19 cellular contexts compared by ENCODE assay signal in the genomic region with DNA sequence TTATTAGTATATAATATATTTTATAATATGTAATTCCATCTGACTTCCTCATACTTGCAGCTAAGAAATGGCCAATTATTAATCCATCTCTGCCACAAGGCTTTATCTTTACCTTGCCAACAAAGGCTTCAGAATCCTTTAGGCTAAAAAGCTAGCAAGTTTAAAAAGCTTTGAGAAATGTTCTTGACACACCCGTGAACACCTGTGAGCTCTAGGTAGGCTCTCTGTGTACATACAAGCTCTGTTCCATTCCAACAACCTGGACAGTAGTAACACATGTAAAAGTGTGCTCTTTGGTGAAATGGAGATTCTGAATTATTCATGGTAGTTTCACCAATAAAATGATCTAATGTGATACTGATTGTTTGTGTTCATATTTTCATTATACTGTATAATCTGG. TPM values are rescaled to one million over a fixed set of nuclear protein-coding genes. Genes with fewer than 3 reads are reported as not detected.
A peak's percentile ranks its signal among the peaks of the same experiment; 100 is the strongest.
DNase-seq lines count a peak whose midpoint lies in the region; ATAC-seq, FAIRE-seq and TF ChIP-seq lines count a peak whose summit lies in the region.
"Had no signal": no experiment of that assay in that cellular context is flagged by ENCODE, and none has a peak within 500 bp of the region (broad histone marks: within the 10 kb centered on the region; RNA-seq: fewer than 3 reads in every experiment).

No MANE protein-coding gene starts in this region.

- no peaks in the 10 kb centered on the region for H3K9me3 ChIP-seq in A549
- no peaks in the 10 kb centered on the region for H3K9me3 ChIP-seq in colonic mucosa
- no peaks in the 10 kb centered on the region for H3K9me3 ChIP-seq in left lung
- H3K9me3 ChIP-seq: BLaER1 had no signal

- WGBS in A549 (ENCODE audit: missing lambda C conversion rate) = 7% methylated on average over 1 of the region's 1 CpG

- no peak for TF ChIP-seq POLR2A in A549 (IDR thresholded peaks at IDR 0.05; ENCODE audit: low read length)

- H3K27me3 ChIP-seq in colonic mucosa (no peaks in the 10 kb centered on the region), left lung (no peaks in the 10 kb centered on the region)

- TF ChIP-seq CTCF in A549 (IDR thresholded peaks at IDR 0.05) = no peak
- no peak for TF ChIP-seq CTCF in colonic mucosa (IDR thresholded peaks at IDR 0.05)
- no peak for TF ChIP-seq CTCF in left lung (IDR thresholded peaks at IDR 0.05)

- no peak for DNase-seq in A549 (ENCODE audit: low read depth in 1 of 2, low spot score in 1 of 2)
- DNase-seq in colonic mucosa = no peak
- DNase-seq in left lung = no peak
- DNase-seq in renal cortical epithelial cell (ENCODE audit: low read depth) = peak; percentile 14
- no peak for DNase-seq in activated CD4-positive, alpha-beta T cell treated with anti-CD3 and anti-CD28 coated beads for 4 hours
- DNase-seq in DMS153 (lab: John Stamatoyannopoulos, UW) = no peak
- no peak for DNase-seq in stimulated activated naive CD4-positive, alpha-beta T cell treated with Interleukin-2 at 50 U/mL for 16 hours (lab: John Stamatoyannopoulos, UW)
- DNase-seq: CD4-positive, alpha-beta memory T cell; DMS53; DND-41; EL; GOT3; H7; HFFc6 had no signal

- POLR2A ChIA-PET in A549 (lab: Yijun Ruan, JAX) = no interaction called here

- ATAC-seq in A549 = no peak
- peak; percentile 36 for ATAC-seq in left lung
- ATAC-seq in GM18867 (IDR thresholded peaks at IDR 0.05; ENCODE audit: unreplicated experiment) = no peak
- ATAC-seq: GM12878, HCT116 had no signal

- CTCF ChIA-PET in A549 (lab: Yijun Ruan, JAX) = interaction anchor here (1.1 to 1.2 kb wide), 2 partner anchors 80 to 182 kb away, joined by 3 read pairs; no protein-coding TSS in a partner anchor

- peak overlapping the region; percentile 52 for H3K4me2 ChIP-seq in A549
- H3K4me2 ChIP-seq: BLaER1 had no signal

- no peak overlapping the region for H3K9ac ChIP-seq in colonic mucosa (ENCODE audit: low read depth in 2 of 2, low read length in 2 of 2)
- H3K9ac ChIP-seq: BLaER1 had no signal

- intact Hi-C loops in colonic mucosa (cut with DNase I) (no loop called here), left lung (cut with DNase I) (no loop called here)

- no peak overlapping the region for H3K4me3 ChIP-seq in A549
- H3K4me3 ChIP-seq in colonic mucosa = no peak overlapping the region
- no peak overlapping the region for H3K4me3 ChIP-seq in left lung
- H3K4me3 ChIP-seq: BLaER1, GM12878 had no signal

- H3K4me1 ChIP-seq in A549 (peaks cover 23% of the 10 kb centered on the region), colonic mucosa (no peaks in the 10 kb centered on the region), left lung (no peaks in the 10 kb centered on the region)
- H3K4me1 ChIP-seq: BLaER1 had no signal

- no peak for TF ChIP-seq RAD21 in A549 (conservative IDR thresholded peaks at IDR 0.05 in 1 of 2, IDR thresholded peaks at IDR 0.05 in 1 of 2)

- H3K27ac ChIP-seq in A549 = peak overlapping the region; percentile 70 to 73; a peak in 3 of 6 replicates
- peak overlapping the region; percentile 58 for H3K27ac ChIP-seq in colonic mucosa
- no peak overlapping the region for H3K27ac ChIP-seq in left lung
- H3K27ac ChIP-seq: 22Rv1, BLaER1 had no signal

- TF ChIP-seq EP300 in A549 (IDR thresholded peaks at IDR 0.05) = no peak

- no peak for FAIRE-seq in A549 (lab: Jason Lieb, UNC)
- FAIRE-seq: GM12878 had no signal

- no peaks in the 10 kb centered on the region for H3K36me3 ChIP-seq in colonic mucosa
- no peaks in the 10 kb centered on the region for H3K36me3 ChIP-seq in left lung
- H3K36me3 ChIP-seq: BLaER1 had no signal

TF ChIP-seq in A549, 52 proteins besides CTCF, POLR2A, EP300 and RAD21:
- no peak for TF ChIP-seq KDM1A (IDR thresholded peaks at IDR 0.05; ENCODE audit: low read depth)
- no peak for TF ChIP-seq CBX8 (IDR thresholded peaks at IDR 0.05)
- TF ChIP-seq JUNB (IDR thresholded peaks at IDR 0.05) = no peak
- no peak for TF ChIP-seq ZFP36 (IDR thresholded peaks at IDR 0.05; ENCODE audit: borderline replicate concordance, partially characterized antibody)
- TF ChIP-seq JUN (IDR thresholded peaks at IDR 0.05) = no peak
- no peak for TF ChIP-seq NFE2L2 (conservative IDR thresholded peaks at IDR 0.05; ENCODE audit: low read length)
- no peak for TF ChIP-seq NPAS2 (CRISPR knock-in tag; IDR thresholded peaks at IDR 0.05; ENCODE audit: borderline replicate concordance)
- no peak for TF ChIP-seq HOXA7 (CRISPR knock-in tag; IDR thresholded peaks at IDR 0.05)
- TF ChIP-seq, protein P1, sequence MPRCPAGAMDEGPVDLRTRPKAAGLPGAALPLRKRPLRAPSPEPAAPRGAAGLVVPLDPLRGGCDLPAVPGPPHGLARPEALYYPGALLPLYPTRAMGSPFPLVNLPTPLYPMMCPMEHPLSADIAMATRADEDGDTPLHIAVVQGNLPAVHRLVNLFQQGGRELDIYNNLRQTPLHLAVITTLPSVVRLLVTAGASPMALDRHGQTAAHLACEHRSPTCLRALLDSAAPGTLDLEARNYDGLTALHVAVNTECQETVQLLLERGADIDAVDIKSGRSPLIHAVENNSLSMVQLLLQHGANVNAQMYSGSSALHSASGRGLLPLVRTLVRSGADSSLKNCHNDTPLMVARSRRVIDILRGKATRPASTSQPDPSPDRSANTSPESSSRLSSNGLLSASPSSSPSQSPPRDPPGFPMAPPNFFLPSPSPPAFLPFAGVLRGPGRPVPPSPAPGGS (IDR thresholded peaks at IDR 0.05) = no peak
- TF ChIP-seq, protein P2, sequence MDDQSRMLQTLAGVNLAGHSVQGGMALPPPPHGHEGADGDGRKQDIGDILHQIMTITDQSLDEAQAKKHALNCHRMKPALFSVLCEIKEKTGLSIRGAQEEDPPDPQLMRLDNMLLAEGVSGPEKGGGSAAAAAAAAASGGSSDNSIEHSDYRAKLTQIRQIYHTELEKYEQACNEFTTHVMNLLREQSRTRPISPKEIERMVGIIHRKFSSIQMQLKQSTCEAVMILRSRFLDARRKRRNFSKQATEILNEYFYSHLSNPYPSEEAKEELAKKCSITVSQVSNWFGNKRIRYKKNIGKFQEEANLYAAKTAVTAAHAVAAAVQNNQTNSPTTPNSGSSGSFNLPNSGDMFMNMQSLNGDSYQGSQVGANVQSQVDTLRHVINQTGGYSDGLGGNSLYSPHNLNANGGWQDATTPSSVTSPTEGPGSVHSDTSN (IDR thresholded peaks at IDR 0.05) = no peak
- no peak for TF ChIP-seq FOXS1 (CRISPR knock-in tag; IDR thresholded peaks at IDR 0.05)
- no peak for TF ChIP-seq HOXB13 (CRISPR knock-in tag; IDR thresholded peaks at IDR 0.05; ENCODE audit: low read depth)
- no peak for TF ChIP-seq FOSL2 (IDR thresholded peaks at IDR 0.05)
- TF ChIP-seq FOSL2 (CRISPR knock-in tag; IDR thresholded peaks at IDR 0.05) = no peak
- no peak for TF ChIP-seq CHD4 (IDR thresholded peaks at IDR 0.05; ENCODE audit: borderline replicate concordance)

RNA-seq across cellular contexts. Expression of a gene that starts 49.7 kb away (rescaled TPM):
- polyA plus RNA-seq in A549 (2011; rRNA removed) (70.4 and 110 TPM in 2 replicates), A549 (2017; fragmentation: RNase III; extraction: RNeasy Plus Mini Kit Qiagen cat#74134 plus additional on column Dnase treatment) (30.7 to 32.6 TPM (median 31.8 TPM) in 3 replicates)
- 10.0 and 12.6 TPM in 2 replicates for polyA plus RNA-seq in A549 (2012; cell fraction: cytosol; rRNA removed)
- polyA plus RNA-seq in A549 (2012; cell fraction: nucleus; rRNA removed) = 10.8 and 15.3 TPM in 2 replicates
- polyA minus RNA-seq in A549 (2011; rRNA and poly(A)+ RNA removed) = 264 and 283 TPM in 2 replicates
- total RNA-seq in colonic mucosa (10 to 100 TPM; 74.5 to 89.0 TPM), left lung (10 to 100 TPM; 83.3 to 86.0 TPM), renal cortical epithelial cell (76.1 and 176 TPM in 2 replicates)

Comparison
In these comparisons a context has a peak if more than half of its experiments do, and no peak if none do; other contexts are left out.
1. H3K27ac ChIP-seq: peak in A549 (2 of 2) and colonic mucosa (single experiment); none in left lung (0 of 2).